In genomic region chr15:67840747-67841634, GRCh38 we compare ENCODE assay signal across 8 cellular contexts. TPM values are rescaled to one million over a fixed set of nuclear protein-coding genes. Genes with fewer than 3 reads are reported as not detected.
DNase-seq lines count a peak whose midpoint lies in the region; ATAC-seq and TF ChIP-seq lines count a peak whose summit lies in the region.

No MANE protein-coding gene starts in this region.

- peaks cover 5% of the 10 kb centered on the region for H3K27me3 Mint-ChIP-seq in chondrocyte (ENCODE audit: low read depth)

- WGBS in right lobe of liver (ENCODE audit: insufficient coverage, low coverage, low lambda C conversion rate, missing lambda C conversion rate), result 12% methylated on average over 15 of the region's 20 CpGs
- WGBS in suprapubic skin, result 13% methylated on average over 19 of the region's 20 CpGs

- H3K27ac ChIP-seq in right lobe of liver (peak overlapping the region; percentile 92 to 93 (median 92)), suprapubic skin (peak overlapping the region; percentile 97)

- H3K4me3 ChIP-seq in GM08714 (ENCODE audit: low read length) (peak overlapping the region; percentile 89), NT2/D1 (ENCODE audit: insufficient read length, low read depth) (peak overlapping the region; percentile 81), right lobe of liver (peak overlapping the region; percentile 71 to 95 (median 71)), suprapubic skin (peak overlapping the region; percentile 94)

- peak overlapping the region; percentile 88 for H3K27ac Mint-ChIP-seq in chondrocyte (ENCODE audit: unreplicated experiment)

- TF ChIP-seq CTCF in chondrocyte (IDR thresholded peaks at IDR 0.05), result peak; percentile 43
- TF ChIP-seq CTCF in right lobe of liver (IDR thresholded peaks at IDR 0.05), result no peak
- TF ChIP-seq CTCF in suprapubic skin (IDR thresholded peaks at IDR 0.05), result no peak

- ATAC-seq in right lobe of liver (peak in 3 of 4 donors; percentile 1 to 14 (median 8)), HG03342 (IDR thresholded peaks at IDR 0.05; ENCODE audit: unreplicated experiment) (no peak), GM18861 (IDR thresholded peaks at IDR 0.05; ENCODE audit: unreplicated experiment) (no peak)

- DNase-seq in A172 (ENCODE audit: low spot score), result peak; percentile 30
- no peak for DNase-seq in NT2/D1 (ENCODE audit: low read depth, low spot score)
- DNase-seq in chondrocyte (ENCODE audit: low spot score), result no peak
- no peak for DNase-seq in right lobe of liver
- DNase-seq in suprapubic skin (ENCODE audit: low spot score in 2 of 2), result peak in 1 of 2 donors; percentile 77

- TF ChIP-seq POLR2A in right lobe of liver (IDR thresholded peaks at IDR 0.05), result no peak
- no peak for TF ChIP-seq POLR2A in suprapubic skin (IDR thresholded peaks at IDR 0.05)

- no peaks in the 10 kb centered on the region for H3K36me3 ChIP-seq in NT2/D1 (ENCODE audit: insufficient read depth, insufficient read length, low read length)
- H3K36me3 ChIP-seq in right lobe of liver, result no peaks in the 10 kb centered on the region
- H3K36me3 ChIP-seq in suprapubic skin, result no peaks in the 10 kb centered on the region

- H3K36me3 Mint-ChIP-seq in chondrocyte (ENCODE audit: low read depth), result no peaks in the 10 kb centered on the region

- H3K27me3 ChIP-seq in NT2/D1 (ENCODE audit: insufficient read depth, insufficient read length), result peaks cover 23% of the 10 kb centered on the region
- H3K27me3 ChIP-seq in right lobe of liver, result peaks cover 0 to 2% of the 10 kb centered on the region in 2 donors
- H3K27me3 ChIP-seq in suprapubic skin, result peaks cover 1% of the 10 kb centered on the region

- H3K9me3 ChIP-seq in NT2/D1 (ENCODE audit: insufficient read depth, low read length), result no peaks in the 10 kb centered on the region
- H3K9me3 ChIP-seq in right lobe of liver, result no peaks in the 10 kb centered on the region
- no peaks in the 10 kb centered on the region for H3K9me3 ChIP-seq in suprapubic skin

- H3K9me3 Mint-ChIP-seq in chondrocyte (ENCODE audit: low read depth), result no peaks in the 10 kb centered on the region

- TF ChIP-seq EP300 in suprapubic skin (IDR thresholded peaks at IDR 0.05), result no peak

- intact Hi-C loops in right lobe of liver (cut with DNase I), result no loop called here

- H3K4me1 ChIP-seq in NT2/D1 (ENCODE audit: insufficient read depth, insufficient read length), result peaks cover 15% of the 10 kb centered on the region
- H3K4me1 ChIP-seq in right lobe of liver, result peaks cover 0 to 18% (median 7%) of the 10 kb centered on the region in 4 donors
- H3K4me1 ChIP-seq in suprapubic skin, result peaks cover 27% of the 10 kb centered on the region

- H3K9ac ChIP-seq in NT2/D1 (ENCODE audit: insufficient read length, low read depth), result peak overlapping the region; percentile 84

- peak overlapping the region; percentile 88 for H3K4me3 Mint-ChIP-seq in chondrocyte (ENCODE audit: unreplicated experiment)

- H3K4me1 Mint-ChIP-seq in chondrocyte (ENCODE audit: low read depth), result peaks cover 48% of the 10 kb centered on the region

RNA-seq across cellular contexts. Expression of gene RNU6-1, which starts 1.1 kb away (rescaled TPM):
- not detected in 2 replicates for total RNA-seq in A172 (2014; rRNA removed; shearing (Covaris generic))
- total RNA-seq in chondrocyte, result not detected in 3 replicates
- not detected for total RNA-seq in right lobe of liver
- not detected for total RNA-seq in suprapubic skin

RNA-seq across cellular contexts. Expression of gene SKOR1, which starts 15.7 kb away (rescaled TPM):
- not detected in 2 replicates for total RNA-seq in A172 (2014; rRNA removed; shearing (Covaris generic))
- total RNA-seq in chondrocyte (0.15 to 0.27 TPM (median 0.22 TPM) in 3 replicates), right lobe of liver (under 1 TPM in 5 of 6 experiments, not detected in 1; 0.05 to 0.21 (median 0.09) TPM), suprapubic skin (1 to 10 TPM; 1.1 to 2.3 (median 1.5) TPM)

Comparison
In these comparisons a context has a peak if more than half of its experiments do, and no peak if none do; other contexts are left out.
1. ATAC-seq: peak in right lobe of liver (3 of 4); none in HG03342 (single experiment) and GM18861 (single experiment).
2. Peak in every context shown above with its lines, with median percentiles within 50 percentile points of each other: H3K4me3 ChIP-seq.